In the genomic region with DNA sequence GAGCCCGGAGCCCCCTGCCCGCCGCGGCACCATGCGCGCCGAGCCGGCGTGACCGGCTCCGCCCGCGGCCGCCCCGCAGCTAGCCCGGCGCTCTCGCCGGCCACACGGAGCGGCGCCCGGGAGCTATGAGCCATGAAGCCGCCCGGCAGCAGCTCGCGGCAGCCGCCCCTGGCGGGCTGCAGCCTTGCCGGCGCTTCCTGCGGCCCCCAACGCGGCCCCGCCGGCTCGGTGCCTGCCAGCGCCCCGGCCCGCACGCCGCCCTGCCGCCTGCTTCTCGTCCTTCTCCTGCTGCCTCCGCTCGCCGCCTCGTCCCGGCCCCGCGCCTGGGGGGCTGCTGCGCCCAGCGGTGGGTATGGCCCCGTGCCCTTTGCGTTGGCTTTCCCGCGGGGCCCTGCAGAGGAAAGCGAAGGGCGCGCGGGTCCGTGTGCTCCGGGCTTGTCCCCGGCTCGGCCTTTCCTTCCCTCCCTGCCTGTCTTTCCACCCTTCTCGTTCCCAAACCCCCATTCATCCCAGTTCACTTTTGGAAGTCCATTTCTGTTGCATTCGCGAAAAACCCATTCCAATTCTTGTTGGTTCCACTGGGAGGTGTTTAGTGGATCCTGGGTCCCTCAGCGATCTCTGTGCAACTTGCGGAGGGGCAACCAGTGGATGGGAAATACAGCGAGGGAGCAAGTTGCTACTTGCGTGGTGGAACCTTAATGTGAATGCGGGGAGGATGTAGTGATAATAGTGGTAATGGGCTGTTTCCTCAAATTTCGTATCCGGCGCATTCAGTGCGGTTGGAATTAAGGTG, we compare ENCODE assay signal across 2 cellular contexts.
TF ChIP-seq lines count a peak whose summit lies in the region.

No MANE protein-coding gene starts in this region.

TF ChIP-seq in SK-N-SH treated with all-trans-retinoic acid at 6 μM for 48 hours, 23 proteins besides CTCF, POLR2A, EP300 and RAD21 (continued from another document):
- TF ChIP-seq PATZ1 (CRISPR knock-in tag; IDR thresholded peaks at IDR 0.05; ENCODE audit: borderline replicate concordance) (no peak), CSDC2 (CRISPR knock-in tag; IDR thresholded peaks at IDR 0.05) (no peak), OSR1 (CRISPR knock-in tag; IDR thresholded peaks at IDR 0.05) (no peak), ZNF8 (CRISPR knock-in tag; IDR thresholded peaks at IDR 0.05) (no peak), ARNTL (CRISPR knock-in tag; IDR thresholded peaks at IDR 0.05; ENCODE audit: borderline replicate concordance, low read depth) (no peak)

TF ChIP-seq in H1, 55 proteins besides CTCF, POLR2A, EP300 and RAD21 (continued from another document):
- no peak for TF ChIP-seq ATF2 (IDR thresholded peaks at IDR 0.05; ENCODE audit: low read length)
- no peak for TF ChIP-seq ASH2L (IDR thresholded peaks at IDR 0.05; ENCODE audit: low read length)
- TF ChIP-seq, protein P1, sequence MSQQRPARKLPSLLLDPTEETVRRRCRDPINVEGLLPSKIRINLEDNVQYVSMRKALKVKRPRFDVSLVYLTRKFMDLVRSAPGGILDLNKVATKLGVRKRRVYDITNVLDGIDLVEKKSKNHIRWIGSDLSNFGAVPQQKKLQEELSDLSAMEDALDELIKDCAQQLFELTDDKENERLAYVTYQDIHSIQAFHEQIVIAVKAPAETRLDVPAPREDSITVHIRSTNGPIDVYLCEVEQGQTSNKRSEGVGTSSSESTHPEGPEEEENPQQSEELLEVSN (IDR thresholded peaks at IDR 0.05), result no peak
- TF ChIP-seq SIRT6 (IDR thresholded peaks at IDR 0.05; ENCODE audit: low read length), result no peak
- no peak for TF ChIP-seq CTBP2 (IDR thresholded peaks at IDR 0.05; ENCODE audit: borderline replicate concordance, insufficient read depth, insufficient read length, low read length)
- TF ChIP-seq PHF8 (conservative IDR thresholded peaks at IDR 0.05; ENCODE audit: low read depth, low read length), result peak; percentile 44; the same call in 1 of the 2 replicates
- TF ChIP-seq, protein P2, sequence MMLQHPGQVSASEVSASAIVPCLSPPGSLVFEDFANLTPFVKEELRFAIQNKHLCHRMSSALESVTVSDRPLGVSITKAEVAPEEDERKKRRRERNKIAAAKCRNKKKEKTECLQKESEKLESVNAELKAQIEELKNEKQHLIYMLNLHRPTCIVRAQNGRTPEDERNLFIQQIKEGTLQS (IDR thresholded peaks at IDR 0.05; ENCODE audit: insufficient read depth, low read depth, low read length), result no peak
- TF ChIP-seq CHD1 (IDR thresholded peaks at IDR 0.05; ENCODE audit: low read depth, low read length), result no peak
- no peak for TF ChIP-seq MAFK (IDR thresholded peaks at IDR 0.05; ENCODE audit: low read depth, low read length)
- TF ChIP-seq MAX (IDR thresholded peaks at IDR 0.05), result no peak
- TF ChIP-seq RNF2 (IDR thresholded peaks at IDR 0.05; ENCODE audit: borderline replicate concordance, low read depth, low read length, missing control alignments, poor library complexity, severe bottlenecking), result no peak
- peak; percentile 33; the same call in 1 of the 2 replicates for TF ChIP-seq SUZ12 (IDR thresholded peaks at IDR 0.05; ENCODE audit: low read length)
- TF ChIP-seq, protein P3, sequence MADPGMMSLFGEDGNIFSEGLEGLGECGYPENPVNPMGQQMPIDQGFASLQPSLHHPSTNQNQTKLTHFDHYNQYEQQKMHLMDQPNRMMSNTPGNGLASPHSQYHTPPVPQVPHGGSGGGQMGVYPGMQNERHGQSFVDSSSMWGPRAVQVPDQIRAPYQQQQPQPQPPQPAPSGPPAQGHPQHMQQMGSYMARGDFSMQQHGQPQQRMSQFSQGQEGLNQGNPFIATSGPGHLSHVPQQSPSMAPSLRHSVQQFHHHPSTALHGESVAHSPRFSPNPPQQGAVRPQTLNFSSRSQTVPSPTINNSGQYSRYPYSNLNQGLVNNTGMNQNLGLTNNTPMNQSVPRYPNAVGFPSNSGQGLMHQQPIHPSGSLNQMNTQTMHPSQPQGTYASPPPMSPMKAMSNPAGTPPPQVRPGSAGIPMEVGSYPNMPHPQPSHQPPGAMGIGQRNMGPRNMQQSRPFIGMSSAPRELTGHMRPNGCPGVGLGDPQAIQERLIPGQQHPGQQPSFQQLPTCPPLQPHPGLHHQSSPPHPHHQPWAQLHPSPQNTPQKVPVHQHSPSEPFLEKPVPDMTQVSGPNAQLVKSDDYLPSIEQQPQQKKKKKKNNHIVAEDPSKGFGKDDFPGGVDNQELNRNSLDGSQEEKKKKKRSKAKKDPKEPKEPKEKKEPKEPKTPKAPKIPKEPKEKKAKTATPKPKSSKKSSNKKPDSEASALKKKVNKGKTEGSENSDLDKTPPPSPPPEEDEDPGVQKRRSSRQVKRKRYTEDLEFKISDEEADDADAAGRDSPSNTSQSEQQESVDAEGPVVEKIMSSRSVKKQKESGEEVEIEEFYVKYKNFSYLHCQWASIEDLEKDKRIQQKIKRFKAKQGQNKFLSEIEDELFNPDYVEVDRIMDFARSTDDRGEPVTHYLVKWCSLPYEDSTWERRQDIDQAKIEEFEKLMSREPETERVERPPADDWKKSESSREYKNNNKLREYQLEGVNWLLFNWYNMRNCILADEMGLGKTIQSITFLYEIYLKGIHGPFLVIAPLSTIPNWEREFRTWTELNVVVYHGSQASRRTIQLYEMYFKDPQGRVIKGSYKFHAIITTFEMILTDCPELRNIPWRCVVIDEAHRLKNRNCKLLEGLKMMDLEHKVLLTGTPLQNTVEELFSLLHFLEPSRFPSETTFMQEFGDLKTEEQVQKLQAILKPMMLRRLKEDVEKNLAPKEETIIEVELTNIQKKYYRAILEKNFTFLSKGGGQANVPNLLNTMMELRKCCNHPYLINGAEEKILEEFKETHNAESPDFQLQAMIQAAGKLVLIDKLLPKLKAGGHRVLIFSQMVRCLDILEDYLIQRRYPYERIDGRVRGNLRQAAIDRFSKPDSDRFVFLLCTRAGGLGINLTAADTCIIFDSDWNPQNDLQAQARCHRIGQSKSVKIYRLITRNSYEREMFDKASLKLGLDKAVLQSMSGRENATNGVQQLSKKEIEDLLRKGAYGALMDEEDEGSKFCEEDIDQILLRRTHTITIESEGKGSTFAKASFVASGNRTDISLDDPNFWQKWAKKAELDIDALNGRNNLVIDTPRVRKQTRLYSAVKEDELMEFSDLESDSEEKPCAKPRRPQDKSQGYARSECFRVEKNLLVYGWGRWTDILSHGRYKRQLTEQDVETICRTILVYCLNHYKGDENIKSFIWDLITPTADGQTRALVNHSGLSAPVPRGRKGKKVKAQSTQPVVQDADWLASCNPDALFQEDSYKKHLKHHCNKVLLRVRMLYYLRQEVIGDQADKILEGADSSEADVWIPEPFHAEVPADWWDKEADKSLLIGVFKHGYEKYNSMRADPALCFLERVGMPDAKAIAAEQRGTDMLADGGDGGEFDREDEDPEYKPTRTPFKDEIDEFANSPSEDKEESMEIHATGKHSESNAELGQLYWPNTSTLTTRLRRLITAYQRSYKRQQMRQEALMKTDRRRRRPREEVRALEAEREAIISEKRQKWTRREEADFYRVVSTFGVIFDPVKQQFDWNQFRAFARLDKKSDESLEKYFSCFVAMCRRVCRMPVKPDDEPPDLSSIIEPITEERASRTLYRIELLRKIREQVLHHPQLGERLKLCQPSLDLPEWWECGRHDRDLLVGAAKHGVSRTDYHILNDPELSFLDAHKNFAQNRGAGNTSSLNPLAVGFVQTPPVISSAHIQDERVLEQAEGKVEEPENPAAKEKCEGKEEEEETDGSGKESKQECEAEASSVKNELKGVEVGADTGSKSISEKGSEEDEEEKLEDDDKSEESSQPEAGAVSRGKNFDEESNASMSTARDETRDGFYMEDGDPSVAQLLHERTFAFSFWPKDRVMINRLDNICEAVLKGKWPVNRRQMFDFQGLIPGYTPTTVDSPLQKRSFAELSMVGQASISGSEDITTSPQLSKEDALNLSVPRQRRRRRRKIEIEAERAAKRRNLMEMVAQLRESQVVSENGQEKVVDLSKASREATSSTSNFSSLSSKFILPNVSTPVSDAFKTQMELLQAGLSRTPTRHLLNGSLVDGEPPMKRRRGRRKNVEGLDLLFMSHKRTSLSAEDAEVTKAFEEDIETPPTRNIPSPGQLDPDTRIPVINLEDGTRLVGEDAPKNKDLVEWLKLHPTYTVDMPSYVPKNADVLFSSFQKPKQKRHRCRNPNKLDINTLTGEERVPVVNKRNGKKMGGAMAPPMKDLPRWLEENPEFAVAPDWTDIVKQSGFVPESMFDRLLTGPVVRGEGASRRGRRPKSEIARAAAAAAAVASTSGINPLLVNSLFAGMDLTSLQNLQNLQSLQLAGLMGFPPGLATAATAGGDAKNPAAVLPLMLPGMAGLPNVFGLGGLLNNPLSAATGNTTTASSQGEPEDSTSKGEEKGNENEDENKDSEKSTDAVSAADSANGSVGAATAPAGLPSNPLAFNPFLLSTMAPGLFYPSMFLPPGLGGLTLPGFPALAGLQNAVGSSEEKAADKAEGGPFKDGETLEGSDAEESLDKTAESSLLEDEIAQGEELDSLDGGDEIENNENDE (IDR thresholded peaks at IDR 0.05; ENCODE audit: insufficient replicate concordance, low read length), result no peak
- TF ChIP-seq CREB1 (IDR thresholded peaks at IDR 0.05), result no peak
- TF ChIP-seq JUND (IDR thresholded peaks at IDR 0.05; ENCODE audit: low read length), result no peak
- TF ChIP-seq ZNF274 (IDR thresholded peaks at IDR 0.05; ENCODE audit: borderline replicate concordance, extremely low read depth, low read length), result no peak
- TF ChIP-seq TAF1 (IDR thresholded peaks at IDR 0.05; ENCODE audit: low read depth, low read length), result peak; percentile 60; the same call in 1 of the 2 replicates
- peak; percentile 24 for TF ChIP-seq EZH2 (IDR thresholded peaks at IDR 0.05; ENCODE audit: low read depth, low read length, severe bottlenecking)
- TF ChIP-seq SP4 (IDR thresholded peaks at IDR 0.05; ENCODE audit: low read length), result no peak
- TF ChIP-seq KDM5A (IDR thresholded peaks at IDR 0.05; ENCODE audit: low read length), result no peak
- TF ChIP-seq USF2 (IDR thresholded peaks at IDR 0.05; ENCODE audit: low read length), result no peak
- TF ChIP-seq TEAD4 (IDR thresholded peaks at IDR 0.05; ENCODE audit: low read depth, low read length), result no peak
- no peak for TF ChIP-seq YY1 (IDR thresholded peaks at IDR 0.05; ENCODE audit: low read depth, low read length)
- no peak for TF ChIP-seq CBX5 (IDR thresholded peaks at IDR 0.05; ENCODE audit: low read depth, low read length)
- no peak for TF ChIP-seq SIN3A (conservative IDR thresholded peaks at IDR 0.05 in 1 of 2, IDR thresholded peaks at IDR 0.05 in 1 of 2; ENCODE audit: low read depth in 1 of 2, low read length in 2 of 2)
- peak; percentile 93 for TF ChIP-seq KDM4A (IDR thresholded peaks at IDR 0.05; ENCODE audit: low read depth, low read length, severe bottlenecking)
- 0 out of 2 replicates have a peak, but pooled peaks have one; percentile 31 for TF ChIP-seq POLR2AphosphoS5 (IDR thresholded peaks at IDR 0.05; ENCODE audit: low read depth, low read length)
- TF ChIP-seq CEBPB (IDR thresholded peaks at IDR 0.05; ENCODE audit: low read depth, low read length), result no peak
- peak; percentile 91 for TF ChIP-seq RBBP5 (IDR thresholded peaks at IDR 0.05; ENCODE audit: borderline replicate concordance, low read depth, low read length)
